33 cellular contexts compared by ENCODE assay signal in genomic region chr2:238899386-238899785, GRCh38. TPM values are rescaled to one million over a fixed set of nuclear protein-coding genes. Genes with fewer than 3 reads are reported as not detected.
DNase-seq lines count a peak whose midpoint lies in the region; ATAC-seq, FAIRE-seq and TF ChIP-seq lines count a peak whose summit lies in the region.
"Had no signal": no experiment of that assay in that cellular context is flagged by ENCODE, and none has a peak within 500 bp of the region (broad histone marks: within the 10 kb centered on the region; RNA-seq: fewer than 3 reads in every experiment).

No MANE protein-coding gene starts in this region.

- POLR2A ChIA-PET in CD8-positive, alpha-beta T cell (lab: Charles Lee) = no interaction called here

- peaks cover 14% of the 10 kb centered on the region for H3K36me3 Mint-ChIP-seq in HFFc6 (ENCODE audit: low read depth)
- H3K36me3 Mint-ChIP-seq in CD8-positive, alpha-beta T cell = no peaks in the 10 kb centered on the region

- peaks cover 41% of the 10 kb centered on the region; the same call in 1 of the 2 replicates for H3K4me1 Mint-ChIP-seq in HFFc6 (ENCODE audit: low read depth)
- H3K4me1 Mint-ChIP-seq in CD8-positive, alpha-beta T cell (ENCODE audit: low read depth) = no peaks in the 10 kb centered on the region

- H3K4me1 ChIP-seq in kidney (ENCODE audit: control insufficient read depth in 1 of 2, insufficient read depth in 1 of 2, low read depth in 1 of 2, low read length in 2 of 2) (peaks cover 0 to 4% of the 10 kb centered on the region in 2 donors), sigmoid colon (peaks cover 0 to 64% (median 58%) of the 10 kb centered on the region in 4 donors)
- H3K4me1 ChIP-seq in CD8-positive, alpha-beta T cell (ENCODE audit: insufficient read depth, low read length) = no peaks in the 10 kb centered on the region
- H3K4me1 ChIP-seq: Caco-2 had no signal

- peak overlapping the region; percentile 57 for H3K27ac Mint-ChIP-seq in HFFc6
- H3K27ac Mint-ChIP-seq in CD8-positive, alpha-beta T cell = no peak overlapping the region
- H3K27ac Mint-ChIP-seq: CD4-positive, alpha-beta T cell had no signal

- TF ChIP-seq CTCF in HFFc6 (IDR thresholded peaks at IDR 0.05) = no peak
- no peak for TF ChIP-seq CTCF in kidney (IDR thresholded peaks at IDR 0.05; ENCODE audit: borderline replicate concordance, extremely low read depth, insufficient read depth)
- TF ChIP-seq CTCF in sigmoid colon (IDR thresholded peaks at IDR 0.05) = no peak
- no peak for TF ChIP-seq CTCF in CD8-positive, alpha-beta T cell (IDR thresholded peaks at IDR 0.05)

- FAIRE-seq in kidney (lab: Jason Lieb, UNC) = no peak
- FAIRE-seq: GM12891, GM19239, H54, HTR-8/SVneo had no signal

- 78 to 82% methylated on average over 7 of the region's 7 CpGs for WGBS in sigmoid colon, 2 donors

- H3K4me3 ChIP-seq in kidney (ENCODE audit: low read length in 2 of 2) (no peak overlapping the region), sigmoid colon (no peak overlapping the region)
- H3K4me3 ChIP-seq in CD8-positive, alpha-beta T cell (ENCODE audit: low read depth, low read length) = no peak overlapping the region
- H3K4me3 ChIP-seq: BLaER1 treated with 17β-estradiol and CSF1 and Interleukin-3, amounts not matched to agents 10 nM and 100 nM; MG63; PC-9; SJSA1 had no signal

- H3K9me3 ChIP-seq in kidney (ENCODE audit: control insufficient read depth in 1 of 2, low read length in 2 of 2) (no peaks in the 10 kb centered on the region), sigmoid colon (no peaks in the 10 kb centered on the region)
- no peaks in the 10 kb centered on the region for H3K9me3 ChIP-seq in CD8-positive, alpha-beta T cell (ENCODE audit: low read length)
- H3K9me3 ChIP-seq: BLaER1 treated with 17β-estradiol and CSF1 and Interleukin-3, amounts not matched to agents 10 nM and 100 nM; Caco-2; MG63; SJSA1 had no signal

- ATAC-seq in CD8-positive, alpha-beta T cell = no peak
- ATAC-seq in sciatic nerve (no peak), GM19351 (IDR thresholded peaks at IDR 0.05; ENCODE audit: unreplicated experiment) (no peak)

- no peak overlapping the region for H3K27ac ChIP-seq in kidney (ENCODE audit: low read depth in 2 of 2, low read length in 2 of 2)
- no peak overlapping the region for H3K27ac ChIP-seq in sigmoid colon
- no peak overlapping the region for H3K27ac ChIP-seq in CD8-positive, alpha-beta T cell (ENCODE audit: low read depth, low read length)
- H3K27ac ChIP-seq: PC-9, SJSA1 had no signal

- no peak for TF ChIP-seq EP300 in sigmoid colon (IDR thresholded peaks at IDR 0.05)

- DNase-seq in AG08396 (ENCODE audit: low spot score) (peak; percentile 13), HFFc6 (no peak), kidney (peak; percentile 21), sigmoid colon (peak; percentile 48), sciatic nerve (ENCODE audit: low spot score) (no peak), NCI-H345 (lab: John Stamatoyannopoulos, UW) (no peak)
- no peak for DNase-seq in CD8-positive, alpha-beta T cell
- DNase-seq: 8988T; ACHN; Caco-2; CD4-positive, alpha-beta T cell; DMS 273 treated with DMSO at 0.1 percent for 48 hours; DMS79; GF-D8; KBM-7; MG63; NCI-H1105 treated with DMSO at 0.1 percent for 48 hours; NCI-H146; NCI-H1930; NCI-H2107; NCI-H446 treated with DMSO at 0.1 percent for 48 hours; NCI-H526; NCI-H82; PC-9; Right ventricle myocardium superior; RPMI8226 had no signal

- CTCF ChIA-PET in CD8-positive, alpha-beta T cell (lab: Charles Lee) = no interaction called here

- TF ChIP-seq POLR2A in sigmoid colon (IDR thresholded peaks at IDR 0.05) = no peak

- intact Hi-C loops in kidney (cut with DNase I) (no loop called here), sigmoid colon (cut with DNase I) (loop anchor here (5.0 kb wide), 1 partner anchor 43 kb away; no protein-coding TSS in a partner anchor), sciatic nerve (cut with DNase I) (no loop called here)
- intact Hi-C loops in CD8-positive, alpha-beta T cell (cut with DNase I, micrococcal nuclease) = no loop called here

- peaks cover 24% of the 10 kb centered on the region for H3K27me3 Mint-ChIP-seq in HFFc6 (ENCODE audit: insufficient read depth)
- H3K27me3 Mint-ChIP-seq in CD8-positive, alpha-beta T cell (ENCODE audit: low read depth) = peaks cover 10% of the 10 kb centered on the region

- no peak overlapping the region for H3K9ac ChIP-seq in kidney (ENCODE audit: low read length in 2 of 2)
- H3K9ac ChIP-seq: BLaER1 treated with 17β-estradiol and CSF1 and Interleukin-3, amounts not matched to agents 10 nM and 100 nM had no signal

- H3K36me3 ChIP-seq in kidney (ENCODE audit: control insufficient read depth in 1 of 2, insufficient read depth in 2 of 2, low read length in 2 of 2) (no peaks in the 10 kb centered on the region), sigmoid colon (no peaks in the 10 kb centered on the region)
- H3K36me3 ChIP-seq in CD8-positive, alpha-beta T cell (ENCODE audit: insufficient read depth, low read length) = no peaks in the 10 kb centered on the region
- H3K36me3 ChIP-seq: BLaER1 treated with 17β-estradiol and CSF1 and Interleukin-3, amounts not matched to agents 10 nM and 100 nM; SJSA1 had no signal

- H3K4me3 Mint-ChIP-seq in HFFc6 = peak overlapping the region; percentile 38; the same call in 1 of the 2 replicates
- no peak overlapping the region for H3K4me3 Mint-ChIP-seq in CD8-positive, alpha-beta T cell
- H3K4me3 Mint-ChIP-seq: CD4-positive, alpha-beta T cell had no signal

- no peaks in the 10 kb centered on the region for H3K27me3 ChIP-seq in sigmoid colon
- H3K27me3 ChIP-seq in CD8-positive, alpha-beta T cell (ENCODE audit: insufficient read depth, low read length) = no peaks in the 10 kb centered on the region
- H3K27me3 ChIP-seq: BLaER1 treated with 17β-estradiol and CSF1 and Interleukin-3, amounts not matched to agents 10 nM and 100 nM; MG63; SJSA1 had no signal

- no peaks in the 10 kb centered on the region for H3K9me3 Mint-ChIP-seq in HFFc6
- H3K9me3 Mint-ChIP-seq in CD8-positive, alpha-beta T cell = no peaks in the 10 kb centered on the region
- H3K9me3 Mint-ChIP-seq: CD4-positive, alpha-beta T cell had no signal

RNA-seq across cellular contexts. Expression of gene TWIST2, which starts 51.5 kb away (rescaled TPM):
- 100 to 1,000 TPM; 127 to 146 (median 137) TPM for total RNA-seq in HFFc6 (2021; fragmentation: NEBNext Ultra II Directional; extraction: Animal tissue kit (Norgen Biotek cat#: 25700))
- total RNA-seq in kidney (1.4 TPM), sigmoid colon (10 to 100 TPM; 53.9 to 92.2 (median 79.3) TPM), sciatic nerve (13.6 TPM)
- polyA plus RNA-seq in kidney (ENCODE audit: insufficient read depth, low read depth, low replicate concordance) (0.56 TPM), sigmoid colon (10 to 100 TPM in 1 of 3 donors, 1 to 10 TPM in 1, under 1 TPM in 1; 0.92 to 22.8 (median 3.8) TPM)
- total RNA-seq in CD8-positive, alpha-beta T cell = not detected
- total RNA-seq: Caco-2; CD4-positive, alpha-beta T cell had no signal

Comparison
In these comparisons a context has a peak if more than half of its experiments do, and no peak if none do; other contexts are left out.
1. DNase-seq: peak in AG08396 (single experiment), kidney (single experiment) and sigmoid colon (single experiment); none in HFFc6 (single experiment), CD8-positive, alpha-beta T cell (0 of 7), sciatic nerve (single experiment) and NCI-H345 (single experiment).